9 cellular contexts compared by ENCODE assay signal in the genomic region with DNA sequence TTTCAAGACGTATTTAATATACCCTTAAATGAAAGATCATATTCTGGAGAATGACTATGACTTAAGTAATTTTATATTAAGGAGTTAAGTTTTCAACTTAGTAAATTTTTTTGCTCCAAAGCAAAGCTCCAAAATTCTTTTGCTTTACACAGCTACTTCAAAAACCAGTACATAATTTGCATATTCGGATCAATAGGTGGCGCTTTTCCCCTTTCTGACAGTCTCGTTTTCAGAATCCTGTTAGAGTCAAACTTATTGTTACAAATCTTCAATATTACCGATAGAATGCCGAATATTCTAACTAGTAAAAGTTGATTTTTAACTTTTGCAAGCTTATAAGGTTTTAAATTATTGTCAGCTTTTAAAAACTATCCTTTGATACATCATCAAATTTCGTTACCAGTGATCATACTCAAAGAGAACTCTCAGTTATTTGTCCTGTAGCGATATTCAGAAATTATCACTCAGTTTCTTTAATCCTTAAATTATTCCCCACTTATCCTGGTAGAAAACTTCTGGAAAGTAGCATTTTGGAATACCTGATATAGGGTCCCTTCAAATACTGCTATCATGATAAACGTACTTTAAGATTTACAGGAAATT.
DNase-seq lines count a peak whose midpoint lies in the region; ATAC-seq and TF ChIP-seq lines count a peak whose summit lies in the region.
"Had no signal": no experiment of that assay in that cellular context is flagged by ENCODE, and none has a peak within 500 bp of the region (broad histone marks: within the 10 kb centered on the region; RNA-seq: fewer than 3 reads in every experiment).

No MANE protein-coding gene starts in this region.

- no peak overlapping the region for H3K27ac ChIP-seq in esophagus muscularis mucosa (replicated peaks in 1 of 4)
- no peak overlapping the region for H3K27ac ChIP-seq in left lung
- H3K27ac ChIP-seq: KMS-11 had no signal

- peak overlapping the region; percentile 55 for H3K4me2 ChIP-seq in skeletal muscle satellite cell (ENCODE audit: low read length)
- H3K4me2 ChIP-seq: KMS-11 had no signal

- no TSS peak for BruUV-seq in Caco-2 (replicated peaks; lab: Mats Ljungman, UMichigan)

- H3K4me1 ChIP-seq in Caco-2: no peaks in the 10 kb centered on the region
- H3K4me1 ChIP-seq in esophagus muscularis mucosa: no peaks in the 10 kb centered on the region
- no peaks in the 10 kb centered on the region for H3K4me1 ChIP-seq in skeletal muscle satellite cell (ENCODE audit: control insufficient read depth, insufficient read depth, low read length)
- no peaks in the 10 kb centered on the region for H3K4me1 ChIP-seq in left lung

- H3K36me3 ChIP-seq in Caco-2 (ENCODE audit: control insufficient read depth, insufficient read depth, low read length) (no peaks in the 10 kb centered on the region), esophagus muscularis mucosa (no peaks in the 10 kb centered on the region), skeletal muscle satellite cell (ENCODE audit: insufficient read depth, low read length) (no peaks in the 10 kb centered on the region), left lung (no peaks in the 10 kb centered on the region)

- POLR2A ChIA-PET in Caco-2 (lab: Charles Lee): no interaction called here

- H3K4me3 ChIP-seq in Caco-2 (ENCODE audit: low read depth, low read length) (no peak overlapping the region), esophagus muscularis mucosa (no peak overlapping the region), skeletal muscle satellite cell (ENCODE audit: low read length) (no peak overlapping the region), left lung (no peak overlapping the region)

- no peak for TF ChIP-seq POLR2A in esophagus muscularis mucosa (IDR thresholded peaks at IDR 0.05; ENCODE audit: low read depth)

- H3K27me3 Mint-ChIP-seq in Caco-2 (ENCODE audit: insufficient read depth, unreplicated experiment): peaks cover under 1% of the 10 kb centered on the region
- no peaks in the 10 kb centered on the region for H3K27me3 Mint-ChIP-seq in HFFc6 (ENCODE audit: insufficient read depth)

- WGBS in esophagus muscularis mucosa: 48% methylated on average over 9 of the region's 9 CpGs

- H3K4me3 Mint-ChIP-seq in Caco-2 (ENCODE audit: unreplicated experiment): no peak overlapping the region
- no peak overlapping the region for H3K4me3 Mint-ChIP-seq in HFFc6

- H3K9me3 ChIP-seq in Caco-2 (no peaks in the 10 kb centered on the region), esophagus muscularis mucosa (no peaks in the 10 kb centered on the region), skeletal muscle satellite cell (replicated peaks; ENCODE audit: low read length) (no peaks in the 10 kb centered on the region), left lung (no peaks in the 10 kb centered on the region)

- H3K36me3 Mint-ChIP-seq in Caco-2 (ENCODE audit: insufficient read depth, unreplicated experiment) (no peaks in the 10 kb centered on the region), HFFc6 (ENCODE audit: low read depth) (no peaks in the 10 kb centered on the region)

- H3K27me3 ChIP-seq in Caco-2 (replicated peaks; ENCODE audit: control insufficient read depth, insufficient read depth, low read length) (no peaks in the 10 kb centered on the region), esophagus muscularis mucosa (no peaks in the 10 kb centered on the region), skeletal muscle satellite cell (ENCODE audit: control insufficient read depth, insufficient read depth, low read length) (no peaks in the 10 kb centered on the region), left lung (no peaks in the 10 kb centered on the region)

- H3K9me3 Mint-ChIP-seq in Caco-2 (ENCODE audit: unreplicated experiment): no peaks in the 10 kb centered on the region
- H3K9me3 Mint-ChIP-seq in HFFc6: no peaks in the 10 kb centered on the region

- peak; percentile 56 to 82 for TF ChIP-seq CTCF in Caco-2 (IDR thresholded peaks at IDR 0.05; ENCODE audit: insufficient read depth in 1 of 2, low read depth in 1 of 2, low read length in 1 of 2, severe bottlenecking in 1 of 2, unreplicated experiment in 1 of 2)
- peak; percentile 76 for TF ChIP-seq CTCF in HFFc6 (IDR thresholded peaks at IDR 0.05)
- TF ChIP-seq CTCF in esophagus muscularis mucosa (IDR thresholded peaks at IDR 0.05): peak in 2 of 3 experiments; percentile 40
- TF ChIP-seq CTCF in left lung (IDR thresholded peaks at IDR 0.05): peak in 1 of 2 donors; percentile 43

- intact Hi-C loops in Caco-2 (cut with micrococcal nuclease; ENCODE audit: unreplicated experiment): loop anchor here (1.0 to 10.0 kb wide), 9 partner anchors 54 to 504 kb away; no protein-coding TSS in a partner anchor
- intact Hi-C loops in esophagus muscularis mucosa (cut with DNase I): no loop called here
- intact Hi-C loops in left lung (cut with DNase I): no loop called here

- no peak for ATAC-seq in left lung

- H3K4me1 Mint-ChIP-seq in Caco-2 (ENCODE audit: low read depth, unreplicated experiment) (no peaks in the 10 kb centered on the region), HFFc6 (ENCODE audit: low read depth) (no peaks in the 10 kb centered on the region)

- H3K9ac ChIP-seq in skeletal muscle satellite cell (ENCODE audit: low read depth, low read length): no peak overlapping the region
- H3K9ac ChIP-seq: KMS-11 had no signal

- TF ChIP-seq EP300 in esophagus muscularis mucosa (IDR thresholded peaks at IDR 0.05): no peak

- CTCF ChIA-PET in Caco-2 (lab: Charles Lee): interaction anchor here (0.6 to 1.0 kb wide), 7 partner anchors 21 to 294 kb away, joined by 3 to 9 read pairs (median 3); no protein-coding TSS in a partner anchor

- peak in 1 of 2 experiments; percentile 54 for DNase-seq in Caco-2
- peak; percentile 12 for DNase-seq in HFFc6
- DNase-seq in OCI-M1 (lab: John Stamatoyannopoulos, UW): peak; percentile 72
- DNase-seq in esophagus muscularis mucosa (ENCODE audit: extremely low spot score): no peak
- no peak for DNase-seq in left lung
- no peak for DNase-seq in NCI-H1048 (lab: John Stamatoyannopoulos, UW)
- no peak for DNase-seq in T-helper 9 cell

- H3K27ac Mint-ChIP-seq in Caco-2 (ENCODE audit: unreplicated experiment) (no peak overlapping the region), HFFc6 (no peak overlapping the region)

Comparison
In these comparisons a context has a peak if more than half of its experiments do, and no peak if none do; other contexts are left out.
1. DNase-seq: peak in HFFc6 (single experiment) and OCI-M1 (single experiment); none in esophagus muscularis mucosa (single experiment), left lung (0 of 2), NCI-H1048 (single experiment) and T-helper 9 cell (single experiment).